Comparison of ENCODE assay signal across 33 cellular contexts in the genomic region with DNA sequence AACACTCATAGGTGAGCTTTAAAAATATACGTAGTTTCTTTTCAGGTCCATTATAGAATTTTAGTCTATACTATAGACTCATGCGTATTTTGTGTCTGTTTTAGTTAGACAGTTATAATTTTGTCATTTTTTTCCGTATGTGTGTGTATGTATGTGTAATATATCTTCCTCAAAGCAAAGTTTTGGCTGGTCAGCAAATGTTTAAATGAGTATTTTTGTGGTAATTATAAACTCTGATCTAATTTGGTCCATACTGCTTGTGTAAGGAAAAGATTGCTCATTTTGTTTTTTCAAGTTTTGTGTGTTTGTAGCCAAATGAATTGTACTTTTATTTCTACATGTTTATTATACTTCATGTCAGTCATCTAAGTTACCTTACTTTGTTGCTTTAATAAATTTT. TPM values are rescaled to one million over a fixed set of nuclear protein-coding genes. Genes with fewer than 3 reads are reported as not detected.
"Had no signal": no experiment of that assay in that cellular context is flagged by ENCODE, and none has a peak within 500 bp of the region (broad histone marks: within the 10 kb centered on the region; RNA-seq: fewer than 3 reads in every experiment).

No MANE protein-coding gene starts in this region.

- H3K4me1 ChIP-seq: ascending aorta, lower lobe of right lung, right lobe of liver, upper lobe of left lung had no signal

- H3K36me3 ChIP-seq: ascending aorta, brain microvascular endothelial cell, right lobe of liver, vagina had no signal

- H3K27ac ChIP-seq: ascending aorta, lower lobe of right lung, right lobe of liver, upper lobe of left lung, vagina had no signal

- DNase-seq: activated CD4-positive, alpha-beta T cell treated with anti-CD3 and anti-CD28 coated beads for 1 hour; activated CD8-positive, alpha-beta memory T cell treated with anti-CD3 and anti-CD28 coated beads, Interleukin-2, amount 10 ng/mL, durations not matched to agents 7 days and 5 days; activated CD8-positive, alpha-beta T cell treated with anti-CD3 and anti-CD28 coated beads, Interleukin-2, amount 10 ng/mL, durations not matched to agents 7 days and 5 days; activated effector memory CD4-positive, alpha-beta T cell treated with anti-CD3 and anti-CD28 coated beads, Interleukin-2, amount 50 U/mL, for 16 hours; activated naive CD4-positive, alpha-beta T cell treated with anti-CD3 and anti-CD28 coated beads, Interleukin-2, amount 10 ng/mL, durations not matched to agents 7 days and 5 days; activated naive CD8-positive, alpha-beta T cell treated with anti-CD3 and anti-CD28 coated beads, Interleukin-2, amount 10 ng/mL, durations not matched to agents 7 days and 5 days; brain microvascular endothelial cell; cortex of kidney; effector memory CD8-positive, alpha-beta T cell; head of caudate nucleus; hypothalamus; immature natural killer cell; lower lobe of right lung; mesendoderm; mucosa of descending colon; right lobe of liver; stimulated activated CD4-positive, alpha-beta T cell treated with anti-CD3 and anti-CD28 coated beads, Interleukin-2, amount 100 ng/mL, for 48 hours; stimulated activated naive CD8-positive, alpha-beta T cell treated with anti-CD3 and anti-CD28 coated beads, Interleukin-15, Interleukin-2, amounts not matched to agents 100 U/mL and 50 U/mL, for 24 hours; substantia nigra; T-helper 17 cell; T1000; upper lobe of left lung had no signal

- H3K4me3 ChIP-seq: ascending aorta, lower lobe of right lung, mucosa of descending colon, right lobe of liver, upper lobe of left lung, vagina had no signal

- H3K27me3 Mint-ChIP-seq: activated CD8-positive, alpha-beta memory T cell treated with anti-CD3 and anti-CD28 coated beads, Interleukin-2, amount 10 ng/mL, durations not matched to agents 7 days and 5 days; activated naive CD4-positive, alpha-beta T cell treated with anti-CD3 and anti-CD28 coated beads, Interleukin-2, amount 10 ng/mL, durations not matched to agents 7 days and 5 days; activated naive CD8-positive, alpha-beta T cell treated with anti-CD3 and anti-CD28 coated beads, Interleukin-2, amount 10 ng/mL, durations not matched to agents 7 days and 5 days; effector memory CD8-positive, alpha-beta T cell; natural killer cell treated with Interleukin-12 subunit alpha and Interleukin-12 subunit beta and Interleukin-15 and Interleukin-18, amount 100 ng/mL, for 72 hours; T-helper 17 cell had no signal

- H3K4me3 Mint-ChIP-seq: activated CD8-positive, alpha-beta memory T cell treated with anti-CD3 and anti-CD28 coated beads, Interleukin-2, amount 10 ng/mL, durations not matched to agents 7 days and 5 days; activated CD8-positive, alpha-beta T cell treated with anti-CD3 and anti-CD28 coated beads, Interleukin-2, amount 10 ng/mL, durations not matched to agents 7 days and 5 days; activated naive CD4-positive, alpha-beta T cell treated with anti-CD3 and anti-CD28 coated beads, Interleukin-2, amount 10 ng/mL, durations not matched to agents 7 days and 5 days; activated naive CD8-positive, alpha-beta T cell treated with anti-CD3 and anti-CD28 coated beads, Interleukin-2, amount 10 ng/mL, durations not matched to agents 7 days and 5 days; effector memory CD8-positive, alpha-beta T cell; immature natural killer cell; natural killer cell treated with Interleukin-12 subunit alpha and Interleukin-12 subunit beta and Interleukin-15 and Interleukin-18, amount 100 ng/mL, for 72 hours; T-helper 17 cell had no signal

- H3K27me3 ChIP-seq: ascending aorta, brain microvascular endothelial cell, right lobe of liver, upper lobe of left lung, vagina had no signal

- H3K9me3 Mint-ChIP-seq: activated naive CD4-positive, alpha-beta T cell treated with anti-CD3 and anti-CD28 coated beads, Interleukin-2, amount 10 ng/mL, durations not matched to agents 7 days and 5 days; activated naive CD8-positive, alpha-beta T cell treated with anti-CD3 and anti-CD28 coated beads, Interleukin-2, amount 10 ng/mL, durations not matched to agents 7 days and 5 days; effector memory CD8-positive, alpha-beta T cell; immature natural killer cell; natural killer cell treated with Interleukin-12 subunit alpha and Interleukin-12 subunit beta and Interleukin-15 and Interleukin-18, amount 100 ng/mL, for 72 hours had no signal

- H3K27ac Mint-ChIP-seq: activated CD8-positive, alpha-beta memory T cell treated with anti-CD3 and anti-CD28 coated beads, Interleukin-2, amount 10 ng/mL, durations not matched to agents 7 days and 5 days; activated CD8-positive, alpha-beta T cell treated with anti-CD3 and anti-CD28 coated beads, Interleukin-2, amount 10 ng/mL, durations not matched to agents 7 days and 5 days; activated naive CD4-positive, alpha-beta T cell treated with anti-CD3 and anti-CD28 coated beads, Interleukin-2, amount 10 ng/mL, durations not matched to agents 7 days and 5 days; activated naive CD8-positive, alpha-beta T cell treated with anti-CD3 and anti-CD28 coated beads, Interleukin-2, amount 10 ng/mL, durations not matched to agents 7 days and 5 days; natural killer cell treated with Interleukin-12 subunit alpha and Interleukin-12 subunit beta and Interleukin-15 and Interleukin-18, amount 100 ng/mL, for 72 hours; T-helper 17 cell had no signal

- ATAC-seq: activated CD8-positive, alpha-beta memory T cell treated with anti-CD3 and anti-CD28 coated beads, Interleukin-2, amount 10 ng/mL, durations not matched to agents 7 days and 5 days; activated CD8-positive, alpha-beta T cell treated with anti-CD3 and anti-CD28 coated beads, Interleukin-2, amount 10 ng/mL, durations not matched to agents 7 days and 5 days; effector memory CD8-positive, alpha-beta T cell; left lobe of liver; lower lobe of right lung; mucosa of descending colon; natural killer cell treated with Interleukin-12 subunit alpha and Interleukin-12 subunit beta and Interleukin-15 and Interleukin-18, amount 100 ng/mL, for 72 hours; right lobe of liver; stimulated activated naive CD8-positive, alpha-beta T cell treated with anti-CD3 and anti-CD28 coated beads, Interleukin-15, Interleukin-2, amounts not matched to agents 100 U/mL and 50 U/mL, for 24 hours; T-helper 17 cell had no signal

- H3K9me3 ChIP-seq: ascending aorta, lower lobe of right lung, mucosa of descending colon, right lobe of liver, upper lobe of left lung, vagina had no signal

RNA-seq across cellular contexts. Expression of a gene that starts 20.5 kb away (rescaled TPM):
- total RNA-seq: activated CD8-positive, alpha-beta memory T cell treated with anti-CD3 and anti-CD28 coated beads, Interleukin-2, amount 10 ng/mL, durations not matched to agents 7 days and 5 days; activated CD8-positive, alpha-beta T cell treated with anti-CD3 and anti-CD28 coated beads, Interleukin-2, amount 10 ng/mL, durations not matched to agents 7 days and 5 days; activated naive CD8-positive, alpha-beta T cell treated with anti-CD3 and anti-CD28 coated beads, Interleukin-2, amount 10 ng/mL, durations not matched to agents 7 days and 5 days; ascending aorta; cardiac septum; chondrocyte; kidney epithelial cell; left lobe of liver; lower lobe of right lung; myocyte; natural killer cell treated with Interleukin-12 subunit alpha and Interleukin-12 subunit beta and Interleukin-15 and Interleukin-18, amount 100 ng/mL, for 72 hours; omental fat pad; right lobe of liver; skeletal muscle tissue; T-helper 17 cell; upper lobe of left lung; vagina had no signal
- polyA plus RNA-seq: thymus had no signal
